Comparison of ENCODE assay signal across 8 cellular contexts in genomic region chr1:19390901-19391595, GRCh38.
DNase-seq lines count a peak whose midpoint lies in the region; ATAC-seq and TF ChIP-seq lines count a peak whose summit lies in the region.

No MANE protein-coding gene starts in this region.

- TF ChIP-seq CTCF in CD4-positive, alpha-beta T cell (IDR thresholded peaks at IDR 0.05): peak; percentile 90
- peak; percentile 59 for TF ChIP-seq CTCF in coronary artery (IDR thresholded peaks at IDR 0.05)

- CTCF ChIA-PET in CD4-positive, alpha-beta T cell (lab: Charles Lee): interaction anchor here (0.9 to 2.7 kb wide), 17 partner anchors 8 to 271 kb away, joined by 3 to 19 read pairs (median 4); a partner anchor contains a TSS

- peak overlapping the region; percentile 94 for H3K27ac Mint-ChIP-seq in CD4-positive, alpha-beta T cell

- H3K9me3 ChIP-seq in CD4-positive, alpha-beta T cell (ENCODE audit: control insufficient read depth, low read length): no peaks in the 10 kb centered on the region

- H3K27me3 ChIP-seq in CD4-positive, alpha-beta T cell (ENCODE audit: control insufficient read depth, insufficient read depth, low read length): no peaks in the 10 kb centered on the region

- peak overlapping the region; percentile 51 for H3K4me3 ChIP-seq in coronary artery

- no peaks in the 10 kb centered on the region for H3K9me3 Mint-ChIP-seq in CD4-positive, alpha-beta T cell

- H3K27ac ChIP-seq in CD4-positive, alpha-beta T cell (ENCODE audit: low read depth, low read length): peak overlapping the region; percentile 46
- H3K27ac ChIP-seq in coronary artery: peak overlapping the region; percentile 48 to 81

- peak; percentile 76 for ATAC-seq in CD4-positive, alpha-beta T cell (ENCODE audit: poor library complexity)
- ATAC-seq in GM19438 (IDR thresholded peaks at IDR 0.05; ENCODE audit: low read depth, unreplicated experiment): peak; percentile 60

- peak; percentile 31 to 78 (median 58) for DNase-seq in CD4-positive, alpha-beta T cell
- DNase-seq in LHCN-M2 (ENCODE audit: low read depth): peak; percentile 37
- peak; percentile 59 to 60 for DNase-seq in activated CD4-positive, alpha-beta T cell treated with anti-CD3 and anti-CD28 coated beads for 4 hours
- DNase-seq in coronary artery (ENCODE audit: low spot score): no peak
- peak; percentile 80 for DNase-seq in medulla oblongata (ENCODE audit: extremely low spot score)
- peak; percentile 17 for DNase-seq in stimulated activated CD8-positive, alpha-beta memory T cell treated with anti-CD3 and anti-CD28 coated beads, Interleukin-15, amount 100 ng/mL, for 24 hours (ENCODE audit: low read depth)
- no peak for DNase-seq in NCI-H774 (lab: John Stamatoyannopoulos, UW)

- H3K36me3 Mint-ChIP-seq in CD4-positive, alpha-beta T cell (ENCODE audit: low read depth): peaks cover 37% of the 10 kb centered on the region

- no peaks in the 10 kb centered on the region for H3K27me3 Mint-ChIP-seq in CD4-positive, alpha-beta T cell

- POLR2A ChIA-PET in CD4-positive, alpha-beta T cell (lab: Charles Lee): interaction anchor here (0.6 to 2.0 kb wide), 23 partner anchors 8 to 1332 kb away, joined by 3 to 29 read pairs (median 4); partner anchors contain the start of gene CAPZB

- H3K4me1 Mint-ChIP-seq in CD4-positive, alpha-beta T cell (ENCODE audit: low read depth): peaks cover 86% of the 10 kb centered on the region

- intact Hi-C loops in CD4-positive, alpha-beta T cell (cut with DNase I, micrococcal nuclease): loop anchor here (1.0 to 5.0 kb wide), 9 partner anchors 46 to 262 kb away; a partner anchor contains a TSS

- H3K4me3 Mint-ChIP-seq in CD4-positive, alpha-beta T cell: peak overlapping the region; percentile 92

Comparison
In these comparisons a context has a peak if more than half of its experiments do, and no peak if none do; other contexts are left out.
1. DNase-seq: peak in CD4-positive, alpha-beta T cell (10 of 10), LHCN-M2 (single experiment), activated CD4-positive, alpha-beta T cell treated with anti-CD3 and anti-CD28 coated beads for 4 hours (2 of 2), medulla oblongata (single experiment) and stimulated activated CD8-positive, alpha-beta memory T cell treated with anti-CD3 and anti-CD28 coated beads, Interleukin-15, amount 100 ng/mL, for 24 hours (single experiment); none in coronary artery (single experiment) and NCI-H774 (single experiment).